Comparison of ENCODE assay signal across 21 cellular contexts in genomic region chr18:11818486-11819203, GRCh38. TPM values are rescaled to one million over a fixed set of nuclear protein-coding genes. Genes with fewer than 3 reads are reported as not detected.
DNase-seq lines count a peak whose midpoint lies in the region; ATAC-seq, FAIRE-seq and TF ChIP-seq lines count a peak whose summit lies in the region.
"Had no signal": no experiment of that assay in that cellular context is flagged by ENCODE, and none has a peak within 500 bp of the region (broad histone marks: within the 10 kb centered on the region; RNA-seq: fewer than 3 reads in every experiment).

No MANE protein-coding gene starts in this region.

- no peak overlapping the region for H3K4me3 ChIP-seq in mesendoderm (ENCODE audit: low read length)
- H3K4me3 ChIP-seq: MG63 had no signal

- WGBS in mesendoderm (ENCODE audit: extremely low coverage, insufficient coverage, low lambda C conversion rate): no CpG with 5 or more reads among the region's 17 CpGs

- H3K36me3 Mint-ChIP-seq in activated CD4-positive, alpha-beta T cell treated with anti-CD3 and anti-CD28 coated beads, Interleukin-2, amount 10 ng/mL, durations not matched to agents 24 days and 14 days (ENCODE audit: low read depth): no peaks in the 10 kb centered on the region
- H3K36me3 Mint-ChIP-seq in activated CD4-positive, alpha-beta T cell treated with anti-CD3 and anti-CD28 coated beads for 36 hours (ENCODE audit: low read depth): no peaks in the 10 kb centered on the region
- H3K36me3 Mint-ChIP-seq in effector memory CD8-positive, alpha-beta T cell (ENCODE audit: insufficient read depth): no peaks in the 10 kb centered on the region
- H3K36me3 Mint-ChIP-seq in type B pancreatic cell: no peaks in the 10 kb centered on the region
- H3K36me3 Mint-ChIP-seq: CD8-positive, alpha-beta T cell had no signal

- no peaks in the 10 kb centered on the region for H3K79me1 ChIP-seq in mesendoderm (ENCODE audit: low read length)

- H3K79me2 ChIP-seq in mesendoderm (ENCODE audit: control insufficient read depth, insufficient read depth, low read length): no peaks in the 10 kb centered on the region

- H3K23ac ChIP-seq in mesendoderm (ENCODE audit: low read length): no peak overlapping the region

- ATAC-seq in activated CD4-positive, alpha-beta T cell treated with anti-CD3 and anti-CD28 coated beads for 36 hours: no peak
- peak; percentile 75 for ATAC-seq in effector memory CD8-positive, alpha-beta T cell (replicated peaks)
- ATAC-seq in HG02970 (IDR thresholded peaks at IDR 0.05; ENCODE audit: low FRiP score, unreplicated experiment): no peak
- ATAC-seq: CD8-positive, alpha-beta T cell; SK-N-SH treated with all-trans-retinoic acid at 6 μM for 48 hours had no signal

- intact Hi-C loops in activated CD4-positive, alpha-beta T cell treated with anti-CD3 and anti-CD28 coated beads, Interleukin-2, amount 10 ng/mL, durations not matched to agents 24 days and 14 days (cut with micrococcal nuclease): no loop called here
- intact Hi-C loops in activated CD4-positive, alpha-beta T cell treated with anti-CD3 and anti-CD28 coated beads for 36 hours (cut with DNase I, micrococcal nuclease): no loop called here

- no peak for TF ChIP-seq CTCF in type B pancreatic cell (conservative IDR thresholded peaks at IDR 0.05)

- H2AK5ac ChIP-seq in mesendoderm (ENCODE audit: low read length): peak overlapping the region; percentile 28

- no peaks in the 10 kb centered on the region for H3K9me3 Mint-ChIP-seq in activated CD4-positive, alpha-beta T cell treated with anti-CD3 and anti-CD28 coated beads, Interleukin-2, amount 10 ng/mL, durations not matched to agents 24 days and 14 days
- peaks cover 4% of the 10 kb centered on the region for H3K9me3 Mint-ChIP-seq in activated CD4-positive, alpha-beta T cell treated with anti-CD3 and anti-CD28 coated beads for 36 hours (ENCODE audit: low read depth)
- no peaks in the 10 kb centered on the region for H3K9me3 Mint-ChIP-seq in effector memory CD8-positive, alpha-beta T cell
- H3K9me3 Mint-ChIP-seq in type B pancreatic cell: no peaks in the 10 kb centered on the region

- H2BK120ac ChIP-seq in mesendoderm (ENCODE audit: low read depth, low read length): no peak overlapping the region

- no peaks in the 10 kb centered on the region for H3K4me1 Mint-ChIP-seq in activated CD4-positive, alpha-beta T cell treated with anti-CD3 and anti-CD28 coated beads, Interleukin-2, amount 10 ng/mL, durations not matched to agents 24 days and 14 days
- H3K4me1 Mint-ChIP-seq in activated CD4-positive, alpha-beta T cell treated with anti-CD3 and anti-CD28 coated beads for 36 hours: no peaks in the 10 kb centered on the region
- no peaks in the 10 kb centered on the region for H3K4me1 Mint-ChIP-seq in effector memory CD8-positive, alpha-beta T cell (ENCODE audit: low read depth in 2 of 2)
- no peaks in the 10 kb centered on the region for H3K4me1 Mint-ChIP-seq in type B pancreatic cell (ENCODE audit: unreplicated experiment)
- H3K4me1 Mint-ChIP-seq: B cell had no signal

- no peaks in the 10 kb centered on the region for H3K27me3 ChIP-seq in mesendoderm (ENCODE audit: insufficient read depth, low read length, poor library complexity)
- H3K27me3 ChIP-seq: MG63 had no signal

- H2BK5ac ChIP-seq in mesendoderm (ENCODE audit: low read length): no peak overlapping the region

- CTCF ChIA-PET in activated CD4-positive, alpha-beta T cell treated with anti-CD3 and anti-CD28 coated beads for 36 hours (lab: Charles Lee): interaction anchor here (0.6 kb wide), 1 partner anchor 119 kb away, joined by 3 read pairs; no protein-coding TSS in a partner anchor

- POLR2A ChIA-PET in activated CD4-positive, alpha-beta T cell treated with anti-CD3 and anti-CD28 coated beads for 36 hours (lab: Charles Lee): no interaction called here

- no peak overlapping the region for H4K5ac ChIP-seq in mesendoderm (ENCODE audit: low read length)

- FAIRE-seq in HTR-8/SVneo (lab: Jason Lieb, UNC): no peak

- peak overlapping the region; percentile 34 for H3K27ac Mint-ChIP-seq in activated CD4-positive, alpha-beta T cell treated with anti-CD3 and anti-CD28 coated beads, Interleukin-2, amount 10 ng/mL, durations not matched to agents 24 days and 14 days
- no peak overlapping the region for H3K27ac Mint-ChIP-seq in activated CD4-positive, alpha-beta T cell treated with anti-CD3 and anti-CD28 coated beads for 36 hours
- H3K27ac Mint-ChIP-seq in effector memory CD8-positive, alpha-beta T cell: peak overlapping the region in 1 of 2 donors; percentile 78
- no peak overlapping the region for H3K27ac Mint-ChIP-seq in type B pancreatic cell
- H3K27ac Mint-ChIP-seq: B cell; CD8-positive, alpha-beta T cell had no signal

- H4K8ac ChIP-seq in mesendoderm (ENCODE audit: low read depth, low read length): no peak overlapping the region

- no peak for DNase-seq in activated CD4-positive, alpha-beta T cell treated with anti-CD3 and anti-CD28 coated beads, Interleukin-2, amount 10 ng/mL, durations not matched to agents 24 days and 14 days
- DNase-seq in activated CD4-positive, alpha-beta T cell treated with anti-CD3 and anti-CD28 coated beads for 36 hours: no peak
- DNase-seq in effector memory CD8-positive, alpha-beta T cell: peak in 1 of 3 experiments; percentile 27
- DNase-seq in mesendoderm (no peak), HTR-8/SVneo (ENCODE audit: insufficient read length, low spot score) (no peak), type B pancreatic cell (ENCODE audit: extremely low spot score, unreplicated experiment) (no peak), NCI-H82 (lab: John Stamatoyannopoulos, UW) (no peak)
- DNase-seq: Caco-2, KG1, MG63, NCI-H1048, NCI-H1417, NCI-H1694, NCI-H2029 treated with DMSO at 0.1 percent for 48 hours, NCI-H526 treated with DMSO at 0.1 percent for 48 hours had no signal

- H3K9ac ChIP-seq in mesendoderm (ENCODE audit: low read length): no peak overlapping the region

- no peak overlapping the region for H3K4me2 ChIP-seq in mesendoderm (ENCODE audit: low read length)

- no peaks in the 10 kb centered on the region for H3K36me3 ChIP-seq in mesendoderm (ENCODE audit: control insufficient read depth, insufficient read depth, low read length)
- H3K36me3 ChIP-seq: MG63 had no signal

- H3K18ac ChIP-seq in mesendoderm (ENCODE audit: low read length): no peak overlapping the region

- peaks cover 8% of the 10 kb centered on the region for H3K4me1 ChIP-seq in mesendoderm (ENCODE audit: control insufficient read depth, low read depth, low read length)

- H3K4me3 Mint-ChIP-seq in activated CD4-positive, alpha-beta T cell treated with anti-CD3 and anti-CD28 coated beads, Interleukin-2, amount 10 ng/mL, durations not matched to agents 24 days and 14 days: no peak overlapping the region
- H3K4me3 Mint-ChIP-seq in activated CD4-positive, alpha-beta T cell treated with anti-CD3 and anti-CD28 coated beads for 36 hours: no peak overlapping the region
- peak overlapping the region in 1 of 2 donors; percentile 15 for H3K4me3 Mint-ChIP-seq in effector memory CD8-positive, alpha-beta T cell
- no peak overlapping the region for H3K4me3 Mint-ChIP-seq in type B pancreatic cell
- H3K4me3 Mint-ChIP-seq: B cell; CD8-positive, alpha-beta T cell had no signal

- H3K27ac ChIP-seq in mesendoderm (ENCODE audit: low read depth, low read length): no peak overlapping the region
- H3K27ac ChIP-seq: 22Rv1, C4-2B had no signal

- peak overlapping the region; percentile 10 for H3K4ac ChIP-seq in mesendoderm (ENCODE audit: low read depth, low read length)

- H3K56ac ChIP-seq in mesendoderm (ENCODE audit: low read length): peak overlapping the region; percentile 75

- H3K27me3 Mint-ChIP-seq in activated CD4-positive, alpha-beta T cell treated with anti-CD3 and anti-CD28 coated beads, Interleukin-2, amount 10 ng/mL, durations not matched to agents 24 days and 14 days: peaks cover 3% of the 10 kb centered on the region
- H3K27me3 Mint-ChIP-seq in activated CD4-positive, alpha-beta T cell treated with anti-CD3 and anti-CD28 coated beads for 36 hours: no peaks in the 10 kb centered on the region
- peaks cover 0 to 15% of the 10 kb centered on the region in 2 donors for H3K27me3 Mint-ChIP-seq in effector memory CD8-positive, alpha-beta T cell
- H3K27me3 Mint-ChIP-seq in type B pancreatic cell: no peaks in the 10 kb centered on the region

- no peak overlapping the region for H2BK15ac ChIP-seq in mesendoderm (replicated peaks; ENCODE audit: low read depth)

RNA-seq across cellular contexts. Expression of gene CHMP1B, which starts 32.6 kb away (rescaled TPM):
- 22.7 and 24.4 TPM in 2 replicates for total RNA-seq in activated CD4-positive, alpha-beta T cell treated with anti-CD3 and anti-CD28 coated beads, Interleukin-2, amount 10 ng/mL, durations not matched to agents 24 days and 14 days
- total RNA-seq in activated CD4-positive, alpha-beta T cell treated with anti-CD3 and anti-CD28 coated beads for 36 hours: 10 to 100 TPM; 20.4 to 20.9 TPM
- 35.3 TPM for polyA plus RNA-seq in mesendoderm (2013, experiment 1 of 2)
- polyA plus RNA-seq in mesendoderm (2013, experiment 2 of 2): 36.3 TPM
- total RNA-seq in type B pancreatic cell (ENCODE audit: low replicate concordance): 41.4 and 71.3 TPM in 2 replicates
